1 cellular context compared by ENCODE assay signal in the genomic region with DNA sequence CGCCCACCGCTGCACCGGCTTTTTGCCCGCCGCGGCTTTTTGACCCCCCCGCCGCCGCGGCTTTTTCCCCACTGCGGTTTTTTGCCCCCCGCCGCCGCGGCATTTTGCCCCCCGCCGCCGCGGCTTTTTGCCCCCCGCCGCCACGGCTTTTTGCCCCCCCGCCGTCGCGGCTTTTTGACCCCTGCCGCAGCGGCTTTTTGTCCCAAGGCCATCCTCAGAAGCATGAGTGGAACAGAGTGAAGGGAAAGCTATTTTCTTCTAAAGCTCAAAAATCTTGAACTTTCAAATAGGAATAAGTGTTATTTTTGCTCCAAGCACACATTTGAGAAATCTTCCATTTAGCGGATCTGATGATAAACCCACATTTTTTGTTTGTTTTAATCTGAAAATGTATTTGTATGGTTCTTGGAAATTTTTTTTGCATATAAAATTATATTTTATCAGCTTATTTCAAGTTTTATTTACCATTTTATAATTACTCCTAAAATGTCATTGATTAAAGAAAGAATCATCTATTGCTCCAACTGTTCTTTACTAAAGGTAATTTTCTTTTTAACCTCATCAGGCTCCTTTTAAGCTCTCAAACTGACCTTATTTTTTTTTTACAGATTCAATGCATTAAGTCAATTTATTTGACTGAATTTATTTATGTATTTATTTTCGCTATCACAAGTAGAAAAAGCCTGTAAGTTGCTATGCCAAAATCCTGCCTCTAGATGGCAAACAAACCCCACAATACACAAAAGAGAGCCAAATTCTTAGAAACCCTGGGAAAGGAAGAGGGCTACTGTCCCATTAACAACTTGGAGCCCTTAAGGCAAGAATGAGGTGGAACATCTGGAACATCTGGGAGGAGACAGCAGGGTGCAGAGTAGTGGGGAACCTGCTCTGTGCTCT.
TF ChIP-seq lines count a peak whose summit lies in the region.
"Not testable (repeated sequence)": the region's sequence is repeated elsewhere in the genome, so short reads cannot be mapped to it uniquely, and the experiment has no call there.

No MANE protein-coding gene starts in this region.

TF ChIP-seq in HepG2, 621 proteins besides CTCF, POLR2A, EP300 and RAD21:
- TF ChIP-seq CBX2 (IDR thresholded peaks at IDR 0.05; ENCODE audit: low read depth, low read length), result 0 out of 2 replicates have a peak, but pooled peaks have one; percentile 64
- TF ChIP-seq CBX2 (CRISPR knock-in tag; IDR thresholded peaks at IDR 0.05; ENCODE audit: low read depth), result not testable (repeated sequence)
- TF ChIP-seq STAG1 (CRISPR knock-in tag; IDR thresholded peaks at IDR 0.05), result peak; percentile 66
